1 cellular context compared by ENCODE assay signal in genomic region chr5:132386644-132387286, GRCh38.
TF ChIP-seq lines count a peak whose summit lies in the region.

No MANE protein-coding gene starts in this region.

TF ChIP-seq in K562, 482 proteins besides CTCF, POLR2A, EP300 and RAD21 (continued from another document):
- TF ChIP-seq ARID2 (IDR thresholded peaks at IDR 0.05) (peak; percentile 14; the same call in 1 of the 2 replicates), MAX (CRISPR knock-in tag; IDR thresholded peaks at IDR 0.05) (peak; percentile 56; the same call in 1 of the 2 replicates), CTBP1 (IDR thresholded peaks at IDR 0.05; ENCODE audit: borderline replicate concordance) (peak; percentile 61; the same call in 1 of the 2 replicates), ARID4B (CRISPR knock-in tag; IDR thresholded peaks at IDR 0.05) (0 out of 2 replicates have a peak, but pooled peaks have one; percentile 45), RB1 (IDR thresholded peaks at IDR 0.05; ENCODE audit: low read depth) (peak; percentile 60), SIRT6 (IDR thresholded peaks at IDR 0.05; ENCODE audit: low read depth, low read length) (no peak), STAG1 (CRISPR knock-in tag; IDR thresholded peaks at IDR 0.05; ENCODE audit: borderline replicate concordance) (peak; percentile 66; the same call in 1 of the 2 replicates), DMBX1 (CRISPR knock-in tag; IDR thresholded peaks at IDR 0.05; ENCODE audit: borderline replicate concordance) (no peak), CC2D1A (IDR thresholded peaks at IDR 0.05) (peak; percentile 72; the same call in 1 of the 2 replicates), CEBPG (CRISPR knock-in tag; IDR thresholded peaks at IDR 0.05) (0 out of 2 replicates have a peak, but pooled peaks have one; percentile 25), CEBPG (tag; conservative IDR thresholded peaks at IDR 0.05 in 1 of 2, IDR thresholded peaks at IDR 0.05 in 1 of 2) (no peak), NR4A1 (CRISPR knock-in tag; IDR thresholded peaks at IDR 0.05) (no peak), NR4A1 (tag; IDR thresholded peaks at IDR 0.05) (no peak), ETV1 (tag; conservative IDR thresholded peaks at IDR 0.05; ENCODE audit: low read depth) (peak; percentile 68), SMC3 (conservative IDR thresholded peaks at IDR 0.05; ENCODE audit: insufficient read depth, low read depth, low read length) (peak; percentile 91), FOXO4 (CRISPR knock-in tag; IDR thresholded peaks at IDR 0.05) (no peak), ZNF76 (CRISPR knock-in tag; IDR thresholded peaks at IDR 0.05; ENCODE audit: borderline replicate concordance) (no peak), YY1 (IDR thresholded peaks at IDR 0.05; ENCODE audit: borderline replicate concordance in 1 of 3, control insufficient read depth in 1 of 3, extremely low read depth in 1 of 3, insufficient read depth in 3 of 3, insufficient read length in 1 of 3, insufficient replicate concordance in 2 of 3, low read depth in 1 of 3, low read length in 2 of 3) (peak in 2 of 3 experiments; percentile 30 to 33), MAZ (CRISPR knock-in tag; conservative IDR thresholded peaks at IDR 0.05 in 1 of 2, IDR thresholded peaks at IDR 0.05 in 1 of 2) (0 out of 4 replicates have a peak, but pooled peaks have one; percentile 35 to 36), EGR1 (conservative IDR thresholded peaks at IDR 0.05) (0 out of 2 replicates have a peak, but pooled peaks have one; percentile 9), SP1 (CRISPR knock-in tag; IDR thresholded peaks at IDR 0.05) (no peak), U2AF1 (optimal IDR thresholded peaks at IDR 0.05; ENCODE audit: low read depth, low read length) (no peak)
- TF ChIP-seq, protein P1, sequence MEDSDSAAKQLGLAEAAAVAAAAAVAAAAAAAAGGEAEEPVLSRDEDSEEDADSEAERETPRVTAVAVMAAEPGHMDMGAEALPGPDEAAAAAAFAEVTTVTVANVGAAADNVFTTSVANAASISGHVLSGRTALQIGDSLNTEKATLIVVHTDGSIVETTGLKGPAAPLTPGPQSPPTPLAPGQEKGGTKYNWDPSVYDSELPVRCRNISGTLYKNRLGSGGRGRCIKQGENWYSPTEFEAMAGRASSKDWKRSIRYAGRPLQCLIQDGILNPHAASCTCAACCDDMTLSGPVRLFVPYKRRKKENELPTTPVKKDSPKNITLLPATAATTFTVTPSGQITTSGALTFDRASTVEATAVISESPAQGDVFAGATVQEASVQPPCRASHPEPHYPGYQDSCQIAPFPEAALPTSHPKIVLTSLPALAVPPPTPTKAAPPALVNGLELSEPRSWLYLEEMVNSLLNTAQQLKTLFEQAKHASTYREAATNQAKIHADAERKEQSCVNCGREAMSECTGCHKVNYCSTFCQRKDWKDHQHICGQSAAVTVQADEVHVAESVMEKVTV (CRISPR knock-in tag; IDR thresholded peaks at IDR 0.05): peak; percentile 78
- TF ChIP-seq, protein P2, sequence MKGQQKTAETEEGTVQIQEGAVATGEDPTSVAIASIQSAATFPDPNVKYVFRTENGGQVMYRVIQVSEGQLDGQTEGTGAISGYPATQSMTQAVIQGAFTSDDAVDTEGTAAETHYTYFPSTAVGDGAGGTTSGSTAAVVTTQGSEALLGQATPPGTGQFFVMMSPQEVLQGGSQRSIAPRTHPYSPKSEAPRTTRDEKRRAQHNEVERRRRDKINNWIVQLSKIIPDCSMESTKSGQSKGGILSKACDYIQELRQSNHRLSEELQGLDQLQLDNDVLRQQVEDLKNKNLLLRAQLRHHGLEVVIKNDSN (CRISPR knock-in tag; IDR thresholded peaks at IDR 0.05): peak; percentile 29; the same call in 1 of the 2 replicates
- TF ChIP-seq, protein P3, sequence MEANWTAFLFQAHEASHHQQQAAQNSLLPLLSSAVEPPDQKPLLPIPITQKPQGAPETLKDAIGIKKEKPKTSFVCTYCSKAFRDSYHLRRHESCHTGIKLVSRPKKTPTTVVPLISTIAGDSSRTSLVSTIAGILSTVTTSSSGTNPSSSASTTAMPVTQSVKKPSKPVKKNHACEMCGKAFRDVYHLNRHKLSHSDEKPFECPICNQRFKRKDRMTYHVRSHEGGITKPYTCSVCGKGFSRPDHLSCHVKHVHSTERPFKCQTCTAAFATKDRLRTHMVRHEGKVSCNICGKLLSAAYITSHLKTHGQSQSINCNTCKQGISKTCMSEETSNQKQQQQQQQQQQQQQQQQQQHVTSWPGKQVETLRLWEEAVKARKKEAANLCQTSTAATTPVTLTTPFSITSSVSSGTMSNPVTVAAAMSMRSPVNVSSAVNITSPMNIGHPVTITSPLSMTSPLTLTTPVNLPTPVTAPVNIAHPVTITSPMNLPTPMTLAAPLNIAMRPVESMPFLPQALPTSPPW (CRISPR knock-in tag; IDR thresholded peaks at IDR 0.05): 0 out of 2 replicates have a peak, but pooled peaks have one; percentile 14
- TF ChIP-seq, protein P4, sequence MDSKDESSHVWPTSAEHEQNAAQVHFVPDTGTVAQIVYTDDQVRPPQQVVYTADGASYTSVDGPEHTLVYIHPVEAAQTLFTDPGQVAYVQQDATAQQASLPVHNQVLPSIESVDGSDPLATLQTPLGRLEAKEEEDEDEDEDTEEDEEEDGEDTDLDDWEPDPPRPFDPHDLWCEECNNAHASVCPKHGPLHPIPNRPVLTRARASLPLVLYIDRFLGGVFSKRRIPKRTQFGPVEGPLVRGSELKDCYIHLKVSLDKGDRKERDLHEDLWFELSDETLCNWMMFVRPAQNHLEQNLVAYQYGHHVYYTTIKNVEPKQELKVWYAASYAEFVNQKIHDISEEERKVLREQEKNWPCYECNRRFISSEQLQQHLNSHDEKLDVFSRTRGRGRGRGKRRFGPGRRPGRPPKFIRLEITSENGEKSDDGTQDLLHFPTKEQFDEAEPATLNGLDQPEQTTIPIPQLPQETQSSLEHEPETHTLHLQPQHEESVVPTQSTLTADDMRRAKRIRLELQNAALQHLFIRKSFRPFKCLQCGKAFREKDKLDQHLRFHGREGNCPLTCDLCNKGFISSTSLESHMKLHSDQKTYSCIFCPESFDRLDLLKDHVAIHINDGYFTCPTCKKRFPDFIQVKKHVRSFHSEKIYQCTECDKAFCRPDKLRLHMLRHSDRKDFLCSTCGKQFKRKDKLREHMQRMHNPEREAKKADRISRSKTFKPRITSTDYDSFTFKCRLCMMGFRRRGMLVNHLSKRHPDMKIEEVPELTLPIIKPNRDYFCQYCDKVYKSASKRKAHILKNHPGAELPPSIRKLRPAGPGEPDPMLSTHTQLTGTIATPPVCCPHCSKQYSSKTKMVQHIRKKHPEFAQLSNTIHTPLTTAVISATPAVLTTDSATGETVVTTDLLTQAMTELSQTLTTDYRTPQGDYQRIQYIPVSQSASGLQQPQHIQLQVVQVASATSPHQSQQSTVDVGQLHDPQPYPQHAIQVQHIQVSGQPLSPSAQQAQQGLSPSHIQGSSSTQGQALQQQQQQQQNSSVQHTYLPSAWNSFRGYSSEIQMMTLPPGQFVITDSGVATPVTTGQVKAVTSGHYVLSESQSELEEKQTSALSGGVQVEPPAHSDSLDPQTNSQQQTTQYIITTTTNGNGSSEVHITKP (IDR thresholded peaks at IDR 0.05; ENCODE audit: partially characterized antibody): peak; percentile 78
